ENCODE assay signal across 14 cellular contexts in genomic region chr3:172259191-172259590, GRCh38.
A peak's percentile ranks its signal among the peaks of the same experiment; 100 is the strongest.
DNase-seq lines count a peak whose midpoint lies in the region; ATAC-seq and TF ChIP-seq lines count a peak whose summit lies in the region.
"Had no signal": no experiment of that assay in that cellular context is flagged by ENCODE, and none has a peak within 500 bp of the region (broad histone marks: within the 10 kb centered on the region; RNA-seq: fewer than 3 reads in every experiment).

No MANE protein-coding gene starts in this region.

- peaks cover 44 to 91% (median 53%) of the 10 kb centered on the region in 3 donors for H3K4me1 ChIP-seq in gastroesophageal sphincter
- peaks cover 23% of the 10 kb centered on the region for H3K4me1 ChIP-seq in neural progenitor cell
- peaks cover 38% of the 10 kb centered on the region for H3K4me1 ChIP-seq in vagina
- no peaks in the 10 kb centered on the region for H3K4me1 ChIP-seq in naive thymus-derived CD4-positive, alpha-beta T cell (ENCODE audit: control insufficient read depth in 2 of 2, insufficient read depth in 2 of 2, low read length in 2 of 2)

- no peak overlapping the region for H3K4me3 Mint-ChIP-seq in neural progenitor cell
- H3K4me3 Mint-ChIP-seq in naive thymus-derived CD4-positive, alpha-beta T cell: no peak overlapping the region
- H3K4me3 Mint-ChIP-seq: activated CD4-positive, alpha-beta T cell treated with anti-CD3 and anti-CD28 coated beads, Interleukin-2, amount 10 ng/mL, durations not matched to agents 7 days and 5 days had no signal

- TF ChIP-seq POLR2A in gastroesophageal sphincter (IDR thresholded peaks at IDR 0.05): no peak
- TF ChIP-seq POLR2A in vagina (IDR thresholded peaks at IDR 0.05): no peak

- H3K4me3 ChIP-seq in gastroesophageal sphincter: no peak overlapping the region
- H3K4me3 ChIP-seq in neural progenitor cell: no peak overlapping the region
- H3K4me3 ChIP-seq in vagina: no peak overlapping the region
- no peak overlapping the region for H3K4me3 ChIP-seq in naive thymus-derived CD4-positive, alpha-beta T cell (ENCODE audit: low read length)
- H3K4me3 ChIP-seq: mucosa of descending colon had no signal

- POLR2A ChIA-PET in naive thymus-derived CD4-positive, alpha-beta T cell (lab: Charles Lee): interaction anchor here (0.6 kb wide), 2 partner anchors 128 to 205 kb away, joined by 3 to 6 read pairs; no protein-coding TSS in a partner anchor

- H3K9me3 ChIP-seq in gastroesophageal sphincter (no peaks in the 10 kb centered on the region), neural progenitor cell (ENCODE audit: low read depth) (no peaks in the 10 kb centered on the region), vagina (no peaks in the 10 kb centered on the region)
- no peaks in the 10 kb centered on the region for H3K9me3 ChIP-seq in naive thymus-derived CD4-positive, alpha-beta T cell (ENCODE audit: control insufficient read depth in 2 of 3, low read length in 3 of 3)
- H3K9me3 ChIP-seq: mucosa of descending colon had no signal

- H3K27ac ChIP-seq in angular gyrus (ENCODE audit: low read depth, low read length) (peak overlapping the region; percentile 4), gastroesophageal sphincter (peak overlapping the region; percentile 81 to 97 (median 88)), neural progenitor cell (no peak overlapping the region), vagina (peak overlapping the region; percentile 79)
- H3K27ac ChIP-seq in naive thymus-derived CD4-positive, alpha-beta T cell (ENCODE audit: low read depth, low read length): no peak overlapping the region

- no peaks in the 10 kb centered on the region for H3K36me3 ChIP-seq in gastroesophageal sphincter
- H3K36me3 ChIP-seq in neural progenitor cell: no peaks in the 10 kb centered on the region
- no peaks in the 10 kb centered on the region for H3K36me3 ChIP-seq in vagina
- H3K36me3 ChIP-seq in naive thymus-derived CD4-positive, alpha-beta T cell (ENCODE audit: control insufficient read depth in 2 of 3, insufficient read depth in 3 of 3, low read length in 3 of 3): no peaks in the 10 kb centered on the region

- peaks cover 25% of the 10 kb centered on the region for H3K4me1 Mint-ChIP-seq in neural progenitor cell
- peaks cover 0 to 3% (median 0%) of the 10 kb centered on the region in 7 donors for H3K4me1 Mint-ChIP-seq in naive thymus-derived CD4-positive, alpha-beta T cell
- H3K4me1 Mint-ChIP-seq: activated CD4-positive, alpha-beta T cell treated with anti-CD3 and anti-CD28 coated beads, Interleukin-2, amount 10 ng/mL, durations not matched to agents 7 days and 5 days had no signal

- intact Hi-C loops in vagina (cut with DNase I): no loop called here
- intact Hi-C loops in naive thymus-derived CD4-positive, alpha-beta T cell (cut with micrococcal nuclease): no loop called here

- H2AFZ ChIP-seq in neural progenitor cell (replicated peaks): no peak overlapping the region

- H3K9me3 Mint-ChIP-seq in neural progenitor cell: no peaks in the 10 kb centered on the region
- H3K9me3 Mint-ChIP-seq in naive thymus-derived CD4-positive, alpha-beta T cell: peaks cover 0 to 1% (median 0%) of the 10 kb centered on the region in 11 donors
- H3K9me3 Mint-ChIP-seq: activated CD4-positive, alpha-beta T cell treated with anti-CD3 and anti-CD28 coated beads, Interleukin-2, amount 10 ng/mL, durations not matched to agents 7 days and 5 days had no signal

- no peaks in the 10 kb centered on the region for H3F3A ChIP-seq in neural progenitor cell (ENCODE audit: low read depth)

- no peaks in the 10 kb centered on the region for H3K27me3 ChIP-seq in gastroesophageal sphincter
- no peaks in the 10 kb centered on the region for H3K27me3 ChIP-seq in neural progenitor cell
- no peaks in the 10 kb centered on the region for H3K27me3 ChIP-seq in vagina
- H3K27me3 ChIP-seq in naive thymus-derived CD4-positive, alpha-beta T cell (ENCODE audit: control insufficient read depth in 2 of 2, insufficient read depth in 2 of 2, low read length in 2 of 2): no peaks in the 10 kb centered on the region

- CTCF ChIA-PET in naive thymus-derived CD4-positive, alpha-beta T cell (lab: Charles Lee): no interaction called here

- TF ChIP-seq CTCF in gastroesophageal sphincter (IDR thresholded peaks at IDR 0.05) (no peak), neural progenitor cell (IDR thresholded peaks at IDR 0.05) (no peak), vagina (IDR thresholded peaks at IDR 0.05) (no peak)

- H4K20me1 ChIP-seq in neural progenitor cell (ENCODE audit: low read depth): peaks cover 9% of the 10 kb centered on the region

- H3K27ac Mint-ChIP-seq in neural progenitor cell: no peak overlapping the region
- no peak overlapping the region for H3K27ac Mint-ChIP-seq in naive thymus-derived CD4-positive, alpha-beta T cell
- H3K27ac Mint-ChIP-seq: activated CD4-positive, alpha-beta T cell treated with anti-CD3 and anti-CD28 coated beads, Interleukin-2, amount 10 ng/mL, durations not matched to agents 7 days and 5 days had no signal

- H3K9ac ChIP-seq in neural progenitor cell: no peak overlapping the region

- WGBS in gastroesophageal sphincter (ENCODE audit: low coverage in 1 of 2), 2 donors: 6 to 30% methylated on average over 2 to 6 of the region's 6 CpGs

- H3K4me2 ChIP-seq in neural progenitor cell: peak overlapping the region; percentile 49

- H3K79me2 ChIP-seq in neural progenitor cell (ENCODE audit: low read depth): no peaks in the 10 kb centered on the region

- no peaks in the 10 kb centered on the region for H3K27me3 Mint-ChIP-seq in neural progenitor cell (ENCODE audit: insufficient read depth, low read depth)
- no peaks in the 10 kb centered on the region for H3K27me3 Mint-ChIP-seq in naive thymus-derived CD4-positive, alpha-beta T cell
- H3K27me3 Mint-ChIP-seq: activated CD4-positive, alpha-beta T cell treated with anti-CD3 and anti-CD28 coated beads, Interleukin-2, amount 10 ng/mL, durations not matched to agents 7 days and 5 days had no signal

- ATAC-seq in gastroesophageal sphincter (no peak), GM19467 (IDR thresholded peaks at IDR 0.05; ENCODE audit: unreplicated experiment) (no peak)
- ATAC-seq in naive thymus-derived CD4-positive, alpha-beta T cell: no peak
- ATAC-seq: mucosa of descending colon had no signal

- no peak for TF ChIP-seq EP300 in gastroesophageal sphincter (IDR thresholded peaks at IDR 0.05)

- DNase-seq in neural progenitor cell (ENCODE audit: low spot score): no peak
- DNase-seq in vagina (ENCODE audit: extremely low spot score in 2 of 2): no peak
- no peak for DNase-seq in naive thymus-derived CD4-positive, alpha-beta T cell
- no peak for DNase-seq in stimulated activated CD4-positive, alpha-beta T cell treated with anti-CD3 and anti-CD28 coated beads, Interleukin-15, amount 100 ng/mL, for 24 hours
- DNase-seq: activated CD4-positive, alpha-beta T cell treated with anti-CD3 and anti-CD28 coated beads, Interleukin-2, amount 10 ng/mL, durations not matched to agents 7 days and 5 days; activated effector memory CD4-positive, alpha-beta T cell treated with anti-CD3 and anti-CD28 coated beads, Interleukin-2, amount 50 U/mL, for 16 hours; cortex of kidney; KG1; mucosa of descending colon; NCI-H2081; stimulated activated CD4-positive, alpha-beta T cell treated with anti-CD3 and anti-CD28 coated beads, Interleukin-12 subunit alpha, Interleukin-12 subunit beta, amount 100 ng/mL, for 4 hours had no signal

- H3K36me3 Mint-ChIP-seq in neural progenitor cell: peaks cover 23% of the 10 kb centered on the region
- peaks cover 10 to 73% (median 36%) of the 10 kb centered on the region in 5 donors for H3K36me3 Mint-ChIP-seq in naive thymus-derived CD4-positive, alpha-beta T cell

Comparison
In these comparisons a context has a peak if more than half of its experiments do, and no peak if none do; other contexts are left out.
1. H3K27ac ChIP-seq: peak in angular gyrus (single experiment), gastroesophageal sphincter (4 of 4) and vagina (single experiment); none in neural progenitor cell (single experiment) and naive thymus-derived CD4-positive, alpha-beta T cell (single experiment).